Comparison of ENCODE assay signal across 26 cellular contexts in the genomic region with DNA sequence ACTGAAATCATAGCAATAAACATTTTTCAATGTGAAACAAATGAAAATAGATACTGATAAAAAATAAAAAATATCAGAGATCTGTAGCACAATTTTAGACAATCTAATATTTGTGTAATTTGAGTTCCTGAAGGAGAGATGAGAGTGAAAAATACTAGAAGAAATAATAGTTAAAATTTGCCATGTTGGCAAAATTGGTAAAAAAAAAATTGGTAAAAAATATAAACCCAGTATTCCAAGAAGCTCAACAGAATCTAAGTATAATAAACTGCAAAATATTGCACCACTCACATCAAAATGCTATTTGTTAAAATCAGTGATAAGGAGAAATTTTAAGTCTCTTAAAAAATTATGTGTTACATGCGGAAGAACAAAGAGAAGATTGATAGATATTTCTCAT.
"Had no signal": no experiment of that assay in that cellular context is flagged by ENCODE, and none has a peak within 500 bp of the region (broad histone marks: within the 10 kb centered on the region; RNA-seq: fewer than 3 reads in every experiment).

No MANE protein-coding gene starts in this region.

- DNase-seq: naive thymus-derived CD4-positive, alpha-beta T cell; natural killer cell; occipital lobe; ovary; psoas muscle; right cardiac atrium; stimulated activated CD4-positive, alpha-beta T cell treated with anti-CD3 and anti-CD28 coated beads, Interleukin-15, amount 100 ng/mL, for 24 hours; stimulated activated CD4-positive, alpha-beta T cell treated with anti-CD3 and anti-CD28 coated beads, Interleukin-2, amount 100 ng/mL, for 24 hours; stimulated activated CD4-positive, alpha-beta T cell treated with anti-CD3 and anti-CD28 coated beads, Interleukin-2, amount 100 ng/mL, for 48 hours; stimulated activated CD4-positive, alpha-beta T cell treated with anti-CD3 and anti-CD28 coated beads, Interleukin-4, amount 100 ng/mL, for 24 hours; stimulated activated naive B cell treated with anti-CD40 and anti-IgM and Interleukin-4, amounts not matched to agents 10 μg/mL and 1 μg/mL and 100 μg/mL, for 72 hours; stimulated activated naive CD4-positive, alpha-beta T cell treated with Interleukin-2 at 50 U/mL for 16 hours; stomach; thyroid gland; trophoblast cell; upper lobe of left lung had no signal

- H3K27me3 Mint-ChIP-seq: naive thymus-derived CD4-positive, alpha-beta T cell; stimulated activated naive B cell treated with anti-CD40 and anti-IgM and Interleukin-4, amounts not matched to agents 10 μg/mL and 1 μg/mL and 100 μg/mL, for 72 hours; stimulated activated naive CD8-positive, alpha-beta T cell treated with anti-CD3 and anti-CD28 coated beads, Interleukin-15, Interleukin-2, amounts not matched to agents 100 ng/mL and 50 ng/mL, for 24 hours had no signal

- H3K4me1 Mint-ChIP-seq: naive thymus-derived CD4-positive, alpha-beta T cell; natural killer cell; nephron; neural progenitor cell; stimulated activated effector memory CD8-positive, alpha-beta T cell treated with anti-CD3 and anti-CD28 coated beads, Interleukin-12 subunit alpha, Interleukin-12 subunit beta, amount 100 ng/mL, for 72 hours; stimulated activated naive B cell treated with anti-CD40 and anti-IgM and Interleukin-4, amounts not matched to agents 10 μg/mL and 1 μg/mL and 100 μg/mL, for 72 hours had no signal

- H3K27ac ChIP-seq: neural progenitor cell, ovary, psoas muscle, skin epidermis, stomach, thoracic aorta, thyroid gland, tibial nerve, upper lobe of left lung, vagina had no signal

- H3K9me3 Mint-ChIP-seq: nephron, neural progenitor cell had no signal

- ATAC-seq: naive thymus-derived CD4-positive, alpha-beta T cell; natural killer cell; psoas muscle; right cardiac atrium; sciatic nerve; stimulated activated effector memory CD8-positive, alpha-beta T cell treated with anti-CD3 and anti-CD28 coated beads, Interleukin-12 subunit alpha, Interleukin-12 subunit beta, amount 100 ng/mL, for 72 hours; stimulated activated naive B cell treated with anti-CD40 and anti-IgM and Interleukin-4, amounts not matched to agents 10 μg/mL and 1 μg/mL and 100 μg/mL, for 72 hours had no signal

- H3K36me3 ChIP-seq: neural progenitor cell, ovary, stomach, thoracic aorta, thyroid gland, tibial nerve, upper lobe of left lung, vagina had no signal

- H3K4me1 ChIP-seq: neural progenitor cell, psoas muscle, stomach, thyroid gland, tibial nerve, upper lobe of left lung, vagina had no signal

- FAIRE-seq: urothelium cell line had no signal

- H3K4me3 ChIP-seq: neural progenitor cell, ovary, psoas muscle, skin epidermis, stomach, thoracic aorta, thyroid gland, tibial nerve, upper lobe of left lung, vagina had no signal

- H3K9me3 ChIP-seq: ovary, psoas muscle, stomach, thoracic aorta, thyroid gland, tibial nerve, upper lobe of left lung, vagina had no signal

- H3K27me3 ChIP-seq: neural progenitor cell, ovary, stomach, thyroid gland, tibial nerve, upper lobe of left lung, vagina had no signal

- H3K36me3 Mint-ChIP-seq: naive thymus-derived CD4-positive, alpha-beta T cell; neural progenitor cell; stimulated activated effector memory CD8-positive, alpha-beta T cell treated with anti-CD3 and anti-CD28 coated beads, Interleukin-12 subunit alpha, Interleukin-12 subunit beta, amount 100 ng/mL, for 72 hours; stimulated activated naive B cell treated with anti-CD40 and anti-IgM and Interleukin-4, amounts not matched to agents 10 μg/mL and 1 μg/mL and 100 μg/mL, for 72 hours had no signal

- H3K4me2 ChIP-seq: neural progenitor cell had no signal

- H3K27ac Mint-ChIP-seq: naive thymus-derived CD4-positive, alpha-beta T cell; natural killer cell; nephron; neural progenitor cell; stimulated activated effector memory CD8-positive, alpha-beta T cell treated with anti-CD3 and anti-CD28 coated beads, Interleukin-12 subunit alpha, Interleukin-12 subunit beta, amount 100 ng/mL, for 72 hours; stimulated activated naive B cell treated with anti-CD40 and anti-IgM and Interleukin-4, amounts not matched to agents 10 μg/mL and 1 μg/mL and 100 μg/mL, for 72 hours; stimulated activated naive CD8-positive, alpha-beta T cell treated with anti-CD3 and anti-CD28 coated beads, Interleukin-15, Interleukin-2, amounts not matched to agents 100 ng/mL and 50 ng/mL, for 24 hours had no signal

- H3K4me3 Mint-ChIP-seq: naive thymus-derived CD4-positive, alpha-beta T cell; natural killer cell; nephron; neural progenitor cell; stimulated activated effector memory CD8-positive, alpha-beta T cell treated with anti-CD3 and anti-CD28 coated beads, Interleukin-12 subunit alpha, Interleukin-12 subunit beta, amount 100 ng/mL, for 72 hours; stimulated activated naive B cell treated with anti-CD40 and anti-IgM and Interleukin-4, amounts not matched to agents 10 μg/mL and 1 μg/mL and 100 μg/mL, for 72 hours; stimulated activated naive CD8-positive, alpha-beta T cell treated with anti-CD3 and anti-CD28 coated beads, Interleukin-15, Interleukin-2, amounts not matched to agents 100 ng/mL and 50 ng/mL, for 24 hours had no signal

- H2AFZ ChIP-seq: neural progenitor cell had no signal

- H3K9ac ChIP-seq: neural progenitor cell had no signal
